26 cellular contexts compared by ENCODE assay signal in genomic region chr17:11492511-11492910, GRCh38.
"Had no signal": no experiment of that assay in that cellular context is flagged by ENCODE, and none has a peak within 500 bp of the region (broad histone marks: within the 10 kb centered on the region; RNA-seq: fewer than 3 reads in every experiment).

No MANE protein-coding gene starts in this region.

- H3K9me3 ChIP-seq: left ventricle myocardium inferior, ovary, stomach, testis, thyroid gland, transverse colon, upper lobe of left lung had no signal

- H3K27me3 ChIP-seq: ovary, stomach, testis, thyroid gland, transverse colon, upper lobe of left lung had no signal

- FAIRE-seq: islet of Langerhans had no signal

- H3K27me3 Mint-ChIP-seq: naive thymus-derived CD4-positive, alpha-beta T cell; natural killer cell treated with Interleukin-12 subunit alpha and Interleukin-12 subunit beta and Interleukin-15 and Interleukin-18, amount 100 ng/mL, for 72 hours had no signal

- H3K27ac ChIP-seq: left ventricle myocardium inferior, ovary, skin epidermis, stomach, testis, thyroid gland, transverse colon, upper lobe of left lung had no signal

- H3K4me1 Mint-ChIP-seq: immature natural killer cell; stimulated activated naive B cell treated with anti-CD40 and anti-IgM and Interleukin-4, amounts not matched to agents 10 μg/mL and 1 μg/mL and 100 μg/mL, for 72 hours had no signal

- H3K27ac Mint-ChIP-seq: immature natural killer cell; mesothelial cell of epicardium; naive thymus-derived CD4-positive, alpha-beta T cell; natural killer cell treated with Interleukin-12 subunit alpha and Interleukin-12 subunit beta and Interleukin-15 and Interleukin-18, amount 100 ng/mL, for 72 hours; stimulated activated naive B cell treated with anti-CD40 and anti-IgM and Interleukin-4, amounts not matched to agents 10 μg/mL and 1 μg/mL and 100 μg/mL, for 72 hours had no signal

- H3K36me3 Mint-ChIP-seq: immature natural killer cell; mesothelial cell of epicardium; natural killer cell treated with Interleukin-12 subunit alpha and Interleukin-12 subunit beta and Interleukin-15 and Interleukin-18, amount 100 ng/mL, for 72 hours; stimulated activated naive B cell treated with anti-CD40 and anti-IgM and Interleukin-4, amounts not matched to agents 10 μg/mL and 1 μg/mL and 100 μg/mL, for 72 hours had no signal

- H3K4me3 ChIP-seq: left ventricle myocardium inferior, lung, ovary, skin epidermis, stomach, testis, thyroid gland, transverse colon, upper lobe of left lung had no signal

- H3K36me3 ChIP-seq: left ventricle myocardium inferior, ovary, stomach, thyroid gland, transverse colon, upper lobe of left lung had no signal

- ATAC-seq: naive thymus-derived CD4-positive, alpha-beta T cell; right cardiac atrium; sciatic nerve; stimulated activated naive B cell treated with anti-CD40 and anti-IgM and Interleukin-4, amounts not matched to agents 10 μg/mL and 1 μg/mL and 100 μg/mL, for 72 hours; stimulated activated naive CD8-positive, alpha-beta T cell treated with anti-CD3 and anti-CD28 coated beads, Interleukin-15, Interleukin-2, amounts not matched to agents 100 U/mL and 50 U/mL, for 24 hours had no signal

- H3K4me1 ChIP-seq: left ventricle myocardium inferior, stomach, testis, thyroid gland, transverse colon, upper lobe of left lung had no signal

- H3K4me3 Mint-ChIP-seq: immature natural killer cell; mesothelial cell of epicardium; naive thymus-derived CD4-positive, alpha-beta T cell; natural killer cell treated with Interleukin-12 subunit alpha and Interleukin-12 subunit beta and Interleukin-15 and Interleukin-18, amount 100 ng/mL, for 72 hours; stimulated activated naive B cell treated with anti-CD40 and anti-IgM and Interleukin-4, amounts not matched to agents 10 μg/mL and 1 μg/mL and 100 μg/mL, for 72 hours had no signal

- DNase-seq: head of caudate nucleus; hypothalamus; immature natural killer cell; left ventricle myocardium inferior; mesendoderm; naive thymus-derived CD4-positive, alpha-beta T cell; nucleus accumbens; ovary; right cardiac atrium; stimulated activated CD4-positive, alpha-beta T cell treated with anti-CD3 and anti-CD28 coated beads, Interleukin-12 subunit alpha, Interleukin-12 subunit beta, amount 100 ng/mL, for 4 hours; stimulated activated CD4-positive, alpha-beta T cell treated with anti-CD3 and anti-CD28 coated beads, Interleukin-15, amount 100 ng/mL, for 24 hours; stimulated activated CD4-positive, alpha-beta T cell treated with anti-CD3 and anti-CD28 coated beads, Interleukin-2, amount 100 ng/mL, for 24 hours; stimulated activated CD4-positive, alpha-beta T cell treated with anti-CD3 and anti-CD28 coated beads, Interleukin-4, amount 100 ng/mL, for 1 hour; stimulated activated naive B cell treated with anti-CD40 and anti-IgM and Interleukin-4, amounts not matched to agents 10 μg/mL and 1 μg/mL and 100 μg/mL, for 72 hours; stimulated activated naive CD8-positive, alpha-beta T cell treated with anti-CD3 and anti-CD28 coated beads, Interleukin-15, Interleukin-2, amounts not matched to agents 100 U/mL and 50 U/mL, for 24 hours; stomach; testis; thyroid gland; transverse colon; upper lobe of left lung had no signal

- H3K9me3 Mint-ChIP-seq: mesothelial cell of epicardium had no signal
